Comparison of ENCODE assay signal across 23 cellular contexts in the genomic region with DNA sequence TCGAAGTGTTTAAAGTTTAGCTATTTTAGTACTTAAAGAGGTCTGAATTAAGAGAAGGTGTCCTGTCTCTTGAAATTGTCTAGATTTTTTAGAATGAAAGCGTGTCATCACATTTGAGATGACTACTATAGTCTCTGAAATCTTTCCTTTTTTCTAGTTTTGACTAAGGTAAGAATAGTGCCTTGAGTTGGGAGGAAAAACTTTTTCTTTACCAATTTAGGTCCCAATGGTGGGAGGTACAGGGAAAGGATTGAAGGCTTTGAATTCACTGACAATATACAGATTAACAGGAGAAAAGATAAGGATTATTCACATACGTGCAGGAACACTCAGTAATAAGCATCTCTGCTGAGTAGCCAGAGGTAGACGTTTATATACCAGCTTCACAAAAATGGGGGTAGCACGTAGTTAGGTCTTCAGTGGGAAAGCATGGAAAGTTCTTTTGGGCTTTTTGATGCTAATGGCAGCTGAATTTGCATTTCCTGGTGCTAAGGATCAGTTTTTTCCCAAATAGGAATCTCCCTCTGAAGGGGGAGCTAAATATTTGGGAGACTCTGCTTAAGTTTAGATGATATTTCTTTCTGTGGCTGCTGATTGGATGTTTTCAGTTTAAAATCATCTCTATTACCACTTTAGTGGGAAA.
DNase-seq lines count a peak whose midpoint lies in the region; ATAC-seq, FAIRE-seq and TF ChIP-seq lines count a peak whose summit lies in the region.
"Had no signal": no experiment of that assay in that cellular context is flagged by ENCODE, and none has a peak within 500 bp of the region (broad histone marks: within the 10 kb centered on the region; RNA-seq: fewer than 3 reads in every experiment).

No MANE protein-coding gene starts in this region.

- ATAC-seq in lower lobe of right lung (no peak), heart right ventricle (no peak)
- ATAC-seq: A549, GM12878, Panc1 had no signal

- peak overlapping the region; percentile 87; the same call in 1 of the 2 replicates for H2BK5ac ChIP-seq in H1 (ENCODE audit: low read depth, low read length)

- POLR2A ChIA-PET in HEK293 (lab: Yijun Ruan, JAX) (no interaction called here), H1 (lab: Charles Lee; ENCODE audit: partially characterized antibody) (interaction anchor here (0.8 to 1.9 kb wide), 4 partner anchors 11 to 91 kb away, joined by 3 to 4 read pairs (median 4); no protein-coding TSS in a partner anchor)

- no peak overlapping the region for H3K9ac ChIP-seq in H1 (replicated peaks in 1 of 4; ENCODE audit: extremely low read depth in 1 of 4, low read depth in 3 of 4, low read length in 3 of 4)
- peak overlapping the region; percentile 51; the same call in 1 of the 2 replicates for H3K9ac ChIP-seq in iPS-20b (ENCODE audit: low read depth, low read length)
- H3K9ac ChIP-seq: BLaER1 treated with 17β-estradiol and CSF1 and Interleukin-3, amounts not matched to agents 10 nM and 100 nM had no signal

- TF ChIP-seq RAD21 in H1 (IDR thresholded peaks at IDR 0.05 in 1 of 2, conservative IDR thresholded peaks at IDR 0.05 in 1 of 2; ENCODE audit: low read depth in 2 of 2, low read length in 2 of 2): no peak

- intact Hi-C loops in lower lobe of right lung (cut with DNase I): no loop called here
- intact Hi-C loops in heart right ventricle (cut with DNase I): no loop called here

- H4K20me1 ChIP-seq in H1 (replicated peaks in 1 of 2; ENCODE audit: control insufficient read depth in 1 of 2, insufficient read depth in 2 of 2, low read length in 2 of 2): no peaks in the 10 kb centered on the region
- H4K20me1 ChIP-seq: BLaER1 treated with 17β-estradiol and CSF1 and Interleukin-3, amounts not matched to agents 10 nM and 100 nM had no signal

- H2BK15ac ChIP-seq in H1 (ENCODE audit: low read length): no peak overlapping the region

- peak overlapping the region; percentile 94 for H2BK120ac ChIP-seq in H1 (replicated peaks; ENCODE audit: low read depth, low read length)

- peak; percentile 93 for FAIRE-seq in H1 (lab: Jason Lieb, UNC)
- FAIRE-seq: A549, D721Med, GM12878 had no signal

- H3K18ac ChIP-seq in H1 (ENCODE audit: extremely low read depth, low read length): no peak overlapping the region

- peak overlapping the region; percentile 41 for H4K5ac ChIP-seq in H1 (ENCODE audit: insufficient read length, low read depth, low read length)

- no peak overlapping the region for H2AFZ ChIP-seq in H1 (ENCODE audit: low read length)

- no peak for TF ChIP-seq EP300 in H1 (IDR thresholded peaks at IDR 0.05; ENCODE audit: borderline replicate concordance in 1 of 2, low read depth in 2 of 2, low read length in 2 of 2)

- in situ Hi-C loops in GM13977 (cut with MboI; ENCODE audit: low pct_unique_long_range_greater_than_20kb, low sequenced_read_pairs, unreplicated experiment): loop anchor here (25.0 kb wide), 1 partner anchor 287 kb away; no protein-coding TSS in a partner anchor

- H2BK12ac ChIP-seq in H1 (ENCODE audit: low read depth, low read length): no peak overlapping the region

- peak overlapping the region; percentile 8 to 51; a peak in 3 of 4 replicates for H3K4me2 ChIP-seq in H1 (ENCODE audit: insufficient read depth in 1 of 2, low read depth in 2 of 2, low read length in 2 of 2)
- H3K4me2 ChIP-seq: A549; BLaER1 treated with 17β-estradiol and CSF1 and Interleukin-3, amounts not matched to agents 10 nM and 100 nM had no signal

- no peak overlapping the region for H3K23ac ChIP-seq in H1 (ENCODE audit: insufficient read length)

- WGBS in H1 (ENCODE audit: extremely low coverage in 1 of 2, insufficient coverage in 1 of 2, insufficient read length in 1 of 2, insufficient replicate concordance in 2 of 2, low coverage in 1 of 2, low lambda C conversion rate in 2 of 2, missing lambda C conversion rate in 1 of 2), 2 experiments: 16% methylated on average over 5 of the region's 5 CpGs; no CpG with 5 or more reads in 1 of the 2 experiments
- WGBS in heart right ventricle, 2 donors: 87 to 90% methylated on average over 5 of the region's 5 CpGs

- H3K14ac ChIP-seq in H1 (ENCODE audit: insufficient read length): no peak overlapping the region

- TF ChIP-seq POLR2A in H1 (IDR thresholded peaks at IDR 0.05; ENCODE audit: control extremely low read depth in 1 of 2, low read depth in 2 of 2, low read length in 2 of 2): peak in 1 of 2 experiments; percentile 43; a peak in 1 of 3 replicates

- H3K79me2 ChIP-seq in H1 (ENCODE audit: control insufficient read depth in 1 of 2, insufficient read depth in 2 of 2, low read length in 2 of 2): no peaks in the 10 kb centered on the region

- H3K4me1 ChIP-seq in HEK293 (ENCODE audit: control insufficient read depth, insufficient read depth, low read length) (no peaks in the 10 kb centered on the region), H1 (replicated peaks in 1 of 4; ENCODE audit: control insufficient read depth in 3 of 4, insufficient read depth in 4 of 4, low read length in 3 of 4) (peaks cover 0 to 18% (median 6%) of the 10 kb centered on the region in 4 experiments; a peak in 4 of 7 replicates), iPS-20b (ENCODE audit: insufficient read depth, low read length) (peaks cover 22% of the 10 kb centered on the region), lower lobe of right lung (no peaks in the 10 kb centered on the region), heart right ventricle (peaks cover 0 to 1% (median 0%) of the 10 kb centered on the region in 9 donors)
- H3K4me1 ChIP-seq: A549; BLaER1 treated with 17β-estradiol and CSF1 and Interleukin-3, amounts not matched to agents 10 nM and 100 nM had no signal

- H3K4ac ChIP-seq in H1 (replicated peaks; ENCODE audit: insufficient read length, low read depth, low read length): no peak overlapping the region

- H3K4me3 ChIP-seq in HEK293 (ENCODE audit: low read depth, low read length) (no peak overlapping the region), H1 (ENCODE audit: extremely low read depth in 1 of 4, insufficient read depth in 2 of 4, low read depth in 3 of 4, low read length in 4 of 4) (peak overlapping the region in 1 of 4 experiments; percentile 46; a peak in 3 of 8 replicates), iPS-20b (ENCODE audit: low read length) (peak overlapping the region; percentile 38; the same call in 1 of the 2 replicates), lower lobe of right lung (no peak overlapping the region), heart right ventricle (no peak overlapping the region)
- H3K4me3 ChIP-seq: A549; BLaER1 treated with 17β-estradiol and CSF1 and Interleukin-3, amounts not matched to agents 10 nM and 100 nM; GM12878; MG63 had no signal

- no peak overlapping the region for H2AK5ac ChIP-seq in H1 (ENCODE audit: low read depth, low read length)

- H3K9me3 ChIP-seq in HEK293 (ENCODE audit: control insufficient read depth, insufficient read depth, low read depth, low read length) (no peaks in the 10 kb centered on the region), H1 (ENCODE audit: insufficient read depth in 2 of 2, low read depth in 1 of 2, low read length in 1 of 2) (peaks cover 5 to 9% of the 10 kb centered on the region in 2 experiments; a peak in 3 of 4 replicates), iPS-20b (ENCODE audit: insufficient read depth, low read depth, low read length) (peaks cover 3% of the 10 kb centered on the region; the same call in 1 of the 2 replicates), lower lobe of right lung (no peaks in the 10 kb centered on the region), heart right ventricle (peaks cover 0 to 12% (median 1%) of the 10 kb centered on the region in 11 donors)
- H3K9me3 ChIP-seq: A549 had no signal

- H3K36me3 ChIP-seq in HEK293 (ENCODE audit: control insufficient read depth in 2 of 2, insufficient read depth in 1 of 2, low read length in 2 of 2) (peaks cover 0 to 14% of the 10 kb centered on the region in 2 experiments; a peak in 1 of 3 replicates), H1 (ENCODE audit: control insufficient read depth in 2 of 4, insufficient read depth in 4 of 4, low read length in 3 of 4) (peaks cover 0 to 9% (median 0%) of the 10 kb centered on the region in 4 experiments; a peak in 2 of 8 replicates), iPS-20b (ENCODE audit: insufficient read depth, low read depth, low read length) (peaks cover 6% of the 10 kb centered on the region; the same call in 1 of the 2 replicates), lower lobe of right lung (peaks cover 24% of the 10 kb centered on the region), heart right ventricle (peaks cover 0 to 90% (median 8%) of the 10 kb centered on the region in 9 donors)

- H3K23me2 ChIP-seq in H1 (ENCODE audit: low read depth, low read length): no peaks in the 10 kb centered on the region; the same call in none of the 2 replicates

- H4K91ac ChIP-seq in H1 (replicated peaks; ENCODE audit: insufficient read length, low read length): no peak overlapping the region

- CTCF ChIA-PET in HEK293 (lab: Yijun Ruan, JAX): no interaction called here
- CTCF ChIA-PET in H1 (lab: Charles Lee; ENCODE audit: partially characterized antibody): interaction anchor here (0.6 to 0.8 kb wide), 2 partner anchors 11 to 39 kb away, joined by 3 read pairs; no protein-coding TSS in a partner anchor

- no peak overlapping the region for H4K8ac ChIP-seq in H1 (ENCODE audit: extremely low read depth, insufficient read depth, low read length)

- H3K27ac ChIP-seq in HEK293 (ENCODE audit: extremely low read depth, low read depth, low read length) (no peak overlapping the region), H1 (ENCODE audit: low read depth, low read length) (peak overlapping the region; percentile 12; the same call in 1 of the 2 replicates), iPS-20b (ENCODE audit: low read length) (peak overlapping the region; percentile 86), lower lobe of right lung (no peak overlapping the region), heart right ventricle (no peak overlapping the region)
- H3K27ac ChIP-seq: A549; BLaER1 treated with 17β-estradiol and CSF1 and Interleukin-3, amounts not matched to agents 10 nM and 100 nM had no signal

- H2BK20ac ChIP-seq in H1 (ENCODE audit: low read length): 0 out of 2 replicates have a peak overlapping the region, but pooled peaks have one; percentile 68

- no peaks in the 10 kb centered on the region for H3K79me1 ChIP-seq in H1 (ENCODE audit: low read depth, low read length)

- no peak for DNase-seq in H1 (ENCODE audit: low read depth in 1 of 2, low spot score in 2 of 2)
- DNase-seq in lower lobe of right lung: no peak
- DNase-seq in heart right ventricle: no peak
- DNase-seq in hippocampal formation (lab: John Stamatoyannopoulos, UW): no peak
- DNase-seq in GM13977 (ENCODE audit: low spot score): no peak
- DNase-seq: AML-193; CD4-positive, alpha-beta T cell; GDM1; GOT3; IMR-90; KG1; MG63; NCI-H2029 treated with DMSO at 0.1 percent for 48 hours; NCI-H446 treated with DMSO at 0.1 percent for 48 hours; NCI-H526 treated with DMSO at 0.1 percent for 48 hours; SHP77 treated with DMSO at 0.1 percent for 48 hours had no signal

- H3K27me3 ChIP-seq in H1 (replicated peaks in 1 of 4; ENCODE audit: control insufficient read depth in 3 of 4, extremely low read depth in 1 of 4, insufficient read depth in 3 of 4, low read length in 3 of 4) (no peaks in the 10 kb centered on the region), iPS-20b (ENCODE audit: insufficient read depth, low read length) (no peaks in the 10 kb centered on the region), lower lobe of right lung (ENCODE audit: low read depth) (no peaks in the 10 kb centered on the region), heart right ventricle (no peaks in the 10 kb centered on the region)
- H3K27me3 ChIP-seq: BLaER1 treated with 17β-estradiol and CSF1 and Interleukin-3, amounts not matched to agents 10 nM and 100 nM; MG63 had no signal

- no peak overlapping the region for H3K56ac ChIP-seq in H1 (replicated peaks; ENCODE audit: insufficient read length, low read depth, low read length)

- no peak for TF ChIP-seq CTCF in HEK293 (tag by site-specific recombination; IDR thresholded peaks at IDR 0.05)
- no peak for TF ChIP-seq CTCF in H1 (IDR thresholded peaks at IDR 0.05; ENCODE audit: control extremely low read depth in 1 of 3, insufficient read depth in 1 of 3, low read depth in 1 of 3, low read length in 3 of 3)
- TF ChIP-seq CTCF in lower lobe of right lung (IDR thresholded peaks at IDR 0.05): no peak
- TF ChIP-seq CTCF in heart right ventricle (IDR thresholded peaks at IDR 0.05): no peak
- no peak for TF ChIP-seq CTCF in GM13977 (IDR thresholded peaks at IDR 0.05; ENCODE audit: extremely low read depth, insufficient read depth, missing control alignments)

Comparison
In these comparisons a context has a peak if more than half of its experiments do, and no peak if none do; other contexts are left out.
1. H3K27ac ChIP-seq: peak in H1 (single experiment) and iPS-20b (single experiment); none in HEK293 (single experiment), lower lobe of right lung (single experiment) and heart right ventricle (0 of 10).